Comparison of ENCODE assay signal across 17 cellular contexts in the genomic region with DNA sequence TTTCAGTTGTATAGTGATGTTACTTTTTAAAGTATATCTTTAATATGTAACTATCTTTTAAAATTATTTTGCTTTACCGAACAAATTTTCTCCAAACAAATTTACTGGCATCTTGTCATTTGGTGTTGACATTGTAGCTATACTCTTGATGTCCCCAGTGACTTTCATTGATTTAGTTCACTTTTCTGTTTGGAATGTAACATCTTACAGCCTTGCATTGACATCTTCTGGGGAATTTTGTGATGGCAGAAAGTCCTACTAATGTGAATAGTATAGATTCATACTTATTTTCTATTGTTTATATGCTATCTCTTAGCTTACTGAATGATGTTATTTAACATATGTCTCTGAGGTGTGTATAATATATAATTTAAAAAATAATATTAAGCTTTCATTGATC.
"Had no signal": no experiment of that assay in that cellular context is flagged by ENCODE, and none has a peak within 500 bp of the region (broad histone marks: within the 10 kb centered on the region; RNA-seq: fewer than 3 reads in every experiment).

No MANE protein-coding gene starts in this region.

- H3K4me3 ChIP-seq: breast epithelium, heart right ventricle, lung, pancreas, sigmoid colon, spleen, testis, upper lobe of right lung had no signal

- H3K9me3 ChIP-seq: breast epithelium, heart right ventricle, pancreas, sigmoid colon, spleen, testis, upper lobe of right lung had no signal

- H3K27ac ChIP-seq: breast epithelium, heart right ventricle, pancreas, sigmoid colon, spleen, testis, upper lobe of right lung had no signal

- H3K27me3 ChIP-seq: breast epithelium, heart right ventricle, sigmoid colon, spleen, testis, upper lobe of right lung had no signal

- FAIRE-seq: pancreas had no signal

- H3K36me3 ChIP-seq: breast epithelium, heart right ventricle, pancreas, sigmoid colon, spleen, upper lobe of right lung had no signal

- ATAC-seq: activated CD4-positive, CD25-positive, alpha-beta regulatory T cell treated with anti-CD3 and anti-CD28 coated beads, Interleukin-2, amount 50 U/mL, for 24 hours; effector memory CD8-positive, alpha-beta T cell; heart right ventricle; pancreas; stimulated activated naive CD8-positive, alpha-beta T cell treated with anti-CD3 and anti-CD28 coated beads, Interleukin-15, amount 100 ng/mL, for 72 hours; upper lobe of right lung had no signal

- H3K4me1 ChIP-seq: breast epithelium, heart right ventricle, pancreas, sigmoid colon, spleen, testis, upper lobe of right lung had no signal

- DNase-seq: activated naive CD4-positive, alpha-beta T cell; aorta; dermis blood vessel endothelial cell; effector memory CD8-positive, alpha-beta T cell; heart right ventricle; islet precursor cell; naive B cell; pancreas; sigmoid colon; spleen; stimulated activated naive CD8-positive, alpha-beta T cell treated with anti-CD3 and anti-CD28 coated beads, Interleukin-15, amount 100 ng/mL, for 72 hours; T1000; testis; upper lobe of right lung had no signal
